8 cellular contexts compared by ENCODE assay signal in the genomic region with DNA sequence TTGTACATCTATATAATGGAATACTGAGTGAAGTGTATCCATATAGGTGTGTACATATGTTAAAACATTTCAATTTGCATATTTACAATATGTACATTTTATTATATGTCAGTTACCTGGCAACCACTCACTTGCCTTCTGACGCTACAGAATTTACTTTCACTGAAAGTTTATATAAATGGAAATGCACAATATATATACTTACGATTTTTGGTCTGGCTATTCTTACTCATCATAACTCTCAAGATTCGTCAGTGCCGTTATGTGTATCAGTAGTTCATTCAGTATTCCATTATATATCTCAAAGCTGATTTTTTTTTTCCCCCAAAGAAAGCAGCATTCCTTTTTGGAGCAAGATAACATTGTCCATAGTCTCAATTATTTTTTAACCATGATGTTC.
"Had no signal": no experiment of that assay in that cellular context is flagged by ENCODE, and none has a peak within 500 bp of the region (broad histone marks: within the 10 kb centered on the region; RNA-seq: fewer than 3 reads in every experiment).

No MANE protein-coding gene starts in this region.

- ATAC-seq: GM23338, HCT116 had no signal

- DNase-seq: GM23248, GOT3, H7, H9, HCEC 1CT, HFFc6 had no signal

- H3K4me3 Mint-ChIP-seq: GM23338, H9, HFFc6 had no signal

- H3K27ac Mint-ChIP-seq: GM23338, H9, HFFc6 had no signal

- H3K4me1 Mint-ChIP-seq: GM23338, H9 had no signal
